ENCODE assay signal across 8 cellular contexts in genomic region chrX:148501121-148502066, GRCh38.
DNase-seq lines count a peak whose midpoint lies in the region; ATAC-seq and FAIRE-seq lines count a peak whose summit lies in the region.

No MANE protein-coding gene starts in this region.

- FAIRE-seq in GM18507 (lab: Jason Lieb, UNC), result peak; percentile 21

- H3K9me3 Mint-ChIP-seq in activated naive CD8-positive, alpha-beta T cell (ENCODE audit: low read depth), result no peaks in the 10 kb centered on the region

- DNase-seq in GM18507 (ENCODE audit: extremely low spot score, insufficient read length, low read depth), result no peak
- DNase-seq in HuH-7.5 (ENCODE audit: low spot score), result peak; percentile 18
- peak; percentile 21 for DNase-seq in iPS-NIHi7 (ENCODE audit: extremely low spot score)
- DNase-seq in stimulated activated naive CD4-positive, alpha-beta T cell treated with Interleukin-2 at 50 U/mL for 16 hours (lab: John Stamatoyannopoulos, UW), result peak; percentile 2
- no peak for DNase-seq in SHP77 treated with DMSO at 0.1 percent for 48 hours (lab: John Stamatoyannopoulos, UW)

- H3K27me3 Mint-ChIP-seq in activated naive CD8-positive, alpha-beta T cell, result no peaks in the 10 kb centered on the region

- H3K4me3 Mint-ChIP-seq in activated naive CD8-positive, alpha-beta T cell, result peak overlapping the region; percentile 86

- no peak overlapping the region for H3K27ac Mint-ChIP-seq in activated naive CD8-positive, alpha-beta T cell

- H3K4me1 Mint-ChIP-seq in activated naive CD8-positive, alpha-beta T cell (ENCODE audit: low read depth), result peaks cover 14% of the 10 kb centered on the region

- ATAC-seq in HG03439 (IDR thresholded peaks at IDR 0.05; ENCODE audit: unreplicated experiment) (no peak), HG03095 (IDR thresholded peaks at IDR 0.05; ENCODE audit: unreplicated experiment) (no peak)

- no peaks in the 10 kb centered on the region for H3K36me3 Mint-ChIP-seq in activated naive CD8-positive, alpha-beta T cell

Comparison
In these comparisons a context has a peak if more than half of its experiments do, and no peak if none do; other contexts are left out.
1. DNase-seq: peak in HuH-7.5 (single experiment), iPS-NIHi7 (single experiment) and stimulated activated naive CD4-positive, alpha-beta T cell treated with Interleukin-2 at 50 U/mL for 16 hours (single experiment); none in GM18507 (single experiment) and SHP77 treated with DMSO at 0.1 percent for 48 hours (single experiment).